ENCODE assay signal across 22 cellular contexts in the genomic region with DNA sequence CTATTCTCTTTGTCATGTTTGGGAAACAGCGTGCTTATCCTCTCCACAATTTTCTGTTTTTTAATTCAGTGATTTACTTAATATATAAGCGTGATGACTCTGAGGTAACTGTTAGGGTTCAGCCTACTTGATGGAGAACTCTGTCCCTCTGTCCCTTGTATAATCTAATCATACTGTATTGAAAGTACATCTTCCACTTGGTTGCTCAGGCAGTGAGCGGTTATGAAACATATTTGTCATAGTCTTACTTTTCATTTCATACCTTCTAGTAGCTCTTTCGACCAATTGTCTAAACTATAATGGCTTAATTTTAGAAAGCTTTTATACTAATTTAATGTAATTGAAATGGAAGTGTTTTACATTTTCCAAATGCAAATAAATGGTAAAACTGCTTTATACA.
"Had no signal": no experiment of that assay in that cellular context is flagged by ENCODE, and none has a peak within 500 bp of the region (broad histone marks: within the 10 kb centered on the region; RNA-seq: fewer than 3 reads in every experiment).

No MANE protein-coding gene starts in this region.

- H3K4me2 ChIP-seq: hepatocyte had no signal

- H3K36me3 ChIP-seq: esophagus squamous epithelium, gastroesophageal sphincter, left ventricle myocardium inferior, lower lobe of right lung, ovary, right atrium auricular region, sigmoid colon, stomach, thoracic aorta had no signal

- ATAC-seq: gastroesophageal sphincter; left cardiac atrium; lower lobe of right lung; natural killer cell; stimulated activated naive B cell treated with anti-CD40 and anti-IgM and Interleukin-4, amounts not matched to agents 10 μg/mL and 1 μg/mL and 100 μg/mL, for 72 hours had no signal

- H2AFZ ChIP-seq: hepatocyte had no signal

- H3K9me3 ChIP-seq: esophagus squamous epithelium, gastroesophageal sphincter, left ventricle myocardium inferior, lower lobe of right lung, ovary, right atrium auricular region, sigmoid colon, stomach, thoracic aorta had no signal

- H3K4me1 ChIP-seq: esophagus squamous epithelium, gastroesophageal sphincter, left ventricle myocardium inferior, lower lobe of right lung, right atrium auricular region, sigmoid colon, stomach had no signal

- DNase-seq: dermis blood vessel endothelial cell; esophagus squamous epithelium; foreskin fibroblast; glutamatergic neuron; kidney; left cardiac atrium; left ventricle myocardium inferior; lower lobe of right lung; natural killer cell; ovary; sigmoid colon; stimulated activated CD4-positive, alpha-beta T cell treated with anti-CD3 and anti-CD28 coated beads, Interleukin-2, amount 100 ng/mL, for 24 hours; stimulated activated CD4-positive, alpha-beta T cell treated with anti-CD3 and anti-CD28 coated beads, Interleukin-4, amount 100 ng/mL, for 4 hours; stimulated activated naive B cell treated with anti-CD40 and anti-IgM and Interleukin-4, amounts not matched to agents 10 μg/mL and 1 μg/mL and 100 μg/mL, for 72 hours; stomach; substantia nigra; trophoblast cell had no signal

- H3K27ac ChIP-seq: esophagus squamous epithelium, gastroesophageal sphincter, hepatocyte, left ventricle myocardium inferior, lower lobe of right lung, ovary, right atrium auricular region, sigmoid colon, skin epidermis, stomach, thoracic aorta had no signal

- H3K4me3 ChIP-seq: esophagus squamous epithelium, gastroesophageal sphincter, hepatocyte, left ventricle myocardium inferior, lower lobe of right lung, ovary, right atrium auricular region, sigmoid colon, skin epidermis, stomach, thoracic aorta had no signal

- H3K27me3 ChIP-seq: esophagus squamous epithelium, gastroesophageal sphincter, hepatocyte, ovary, right atrium auricular region, sigmoid colon, stomach had no signal

- H3K79me2 ChIP-seq: hepatocyte had no signal
